1 cellular context compared by ENCODE assay signal in the genomic region with DNA sequence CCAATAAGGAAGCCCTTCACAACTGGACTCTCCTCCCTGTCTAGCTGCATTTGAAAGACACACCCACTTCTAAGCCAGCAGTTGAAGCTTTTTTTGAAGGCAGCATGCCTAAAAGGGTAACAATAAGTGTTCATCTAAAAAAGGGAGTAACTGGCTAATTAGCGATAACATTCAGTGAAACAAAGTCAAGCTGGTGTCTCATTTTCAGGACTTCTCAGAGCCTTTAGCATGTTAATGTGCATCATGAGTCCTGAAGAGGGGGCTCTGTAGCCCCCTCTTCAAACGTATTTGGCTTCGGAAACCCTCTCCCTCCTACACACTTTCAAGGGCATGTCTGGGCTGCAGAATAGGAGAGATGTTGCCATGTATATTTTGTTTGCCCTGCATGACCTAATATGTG.
TF ChIP-seq lines count a peak whose summit lies in the region.

No MANE protein-coding gene starts in this region.

TF ChIP-seq in K562, 482 proteins besides CTCF, POLR2A, EP300 and RAD21:
- TF ChIP-seq RBM25 (IDR thresholded peaks at IDR 0.05; ENCODE audit: low read depth, low read length, severe bottlenecking) (peak; percentile 67), CREB5 (CRISPR knock-in tag; IDR thresholded peaks at IDR 0.05) (no peak), ZNF239 (CRISPR knock-in tag; IDR thresholded peaks at IDR 0.05) (peak; percentile 87), ZFP1 (CRISPR knock-in tag; IDR thresholded peaks at IDR 0.05) (no peak), ZNF324 (CRISPR knock-in tag; IDR thresholded peaks at IDR 0.05) (no peak), NFE2L1 (tag; IDR thresholded peaks at IDR 0.05; ENCODE audit: borderline replicate concordance, low read depth) (no peak), ZNF778 (CRISPR knock-in tag; IDR thresholded peaks at IDR 0.05) (no peak)
TF ChIP-seq in K562: peak in this region for 2.
